ENCODE assay signal across 17 cellular contexts in genomic region chr22:19705181-19705934, GRCh38. TPM values are rescaled to one million over a fixed set of nuclear protein-coding genes. Genes with fewer than 3 reads are reported as not detected.
A peak's percentile ranks its signal among the peaks of the same experiment; 100 is the strongest.
DNase-seq lines count a peak whose midpoint lies in the region; ATAC-seq, FAIRE-seq and TF ChIP-seq lines count a peak whose summit lies in the region.
"Had no signal": no experiment of that assay in that cellular context is flagged by ENCODE, and none has a peak within 500 bp of the region (broad histone marks: within the 10 kb centered on the region; RNA-seq: fewer than 3 reads in every experiment).

No MANE protein-coding gene starts in this region.

- H3K9me3 ChIP-seq in K562 (replicated peaks; ENCODE audit: control insufficient read depth, insufficient read depth, low read depth, low read length) (no peaks in the 10 kb centered on the region), kidney (ENCODE audit: control insufficient read depth in 1 of 2, low read length in 2 of 2) (no peaks in the 10 kb centered on the region), aorta (ENCODE audit: control insufficient read depth, low read length) (no peaks in the 10 kb centered on the region)

- intact Hi-C loops in activated naive CD4-positive, alpha-beta T cell treated with anti-CD3 and anti-CD28 coated beads for 36 hours (cut with micrococcal nuclease), result no loop called here
- intact Hi-C loops in K562 (cut with micrococcal nuclease), result no loop called here
- intact Hi-C loops in kidney (cut with DNase I), result no loop called here
- intact Hi-C loops in aorta (cut with DNase I), result no loop called here

- H3K36me3 Mint-ChIP-seq in activated naive CD4-positive, alpha-beta T cell treated with anti-CD3 and anti-CD28 coated beads for 36 hours (ENCODE audit: low read depth), result no peaks in the 10 kb centered on the region
- H3K36me3 Mint-ChIP-seq: activated naive CD8-positive, alpha-beta T cell treated with anti-CD3 and anti-CD28 coated beads, Interleukin-2, amount 10 ng/mL, durations not matched to agents 7 days and 5 days; naive thymus-derived CD4-positive, alpha-beta T cell had no signal

- POLR2A ChIA-PET in K562 (lab: Yijun Ruan, JAX), result interaction anchor here (0.6 to 3.2 kb wide), 9 partner anchors 10 to 777 kb away, joined by 3 to 17 read pairs (median 5); no protein-coding TSS in a partner anchor

- peak; percentile 4 for DNase-seq in activated naive CD4-positive, alpha-beta T cell treated with anti-CD3 and anti-CD28 coated beads for 36 hours
- no peak for DNase-seq in activated naive CD4-positive, alpha-beta T cell (lab: John Stamatoyannopoulos, UW)
- DNase-seq in K562 (ENCODE audit: extremely low read depth in 1 of 4, low spot score in 3 of 4), result peak in 3 of 4 experiments; percentile 43 to 59 (median 47)
- peak; percentile 41 for DNase-seq in kidney
- DNase-seq in ureter (ENCODE audit: low spot score), result peak; percentile 37
- DNase-seq in NCI-H187 treated with DMSO at 0.1 percent for 48 hours (lab: John Stamatoyannopoulos, UW), result no peak
- DNase-seq in aorta, result no peak
- DNase-seq in NOMO-1 treated with DMSO at 0.1 percent for 48 hours (lab: John Stamatoyannopoulos, UW; ENCODE audit: unreplicated experiment), result no peak
- DNase-seq: activated naive CD8-positive, alpha-beta T cell treated with anti-CD3 and anti-CD28 coated beads, Interleukin-2, amount 10 ng/mL, durations not matched to agents 7 days and 5 days; naive thymus-derived CD4-positive, alpha-beta T cell; NCI-H1436; stimulated activated CD8-positive, alpha-beta memory T cell treated with anti-CD3 and anti-CD28 coated beads, Interleukin-4, amount 100 ng/mL, for 48 hours; trophoblast cell had no signal

- no peaks in the 10 kb centered on the region for H3K9me3 Mint-ChIP-seq in activated naive CD4-positive, alpha-beta T cell treated with anti-CD3 and anti-CD28 coated beads for 36 hours
- H3K9me3 Mint-ChIP-seq: activated naive CD8-positive, alpha-beta T cell treated with anti-CD3 and anti-CD28 coated beads, Interleukin-2, amount 10 ng/mL, durations not matched to agents 7 days and 5 days; central memory CD8-positive, alpha-beta T cell; T-helper 1 cell treated with Interleukin-12 subunit alpha and Interleukin-12 subunit beta and Interleukin-4 antibody, amounts not matched to agents 30 μg/mL and 1 μg/mL, for 36 hours had no signal

- H3K27ac ChIP-seq in K562 (ENCODE audit: extremely low read depth, low read depth, low read length) (no peak overlapping the region), kidney (ENCODE audit: low read depth in 2 of 2, low read length in 2 of 2) (no peak overlapping the region), aorta (ENCODE audit: low read depth in 1 of 2, low read length in 2 of 2) (no peak overlapping the region)

- CTCF ChIA-PET in activated naive CD4-positive, alpha-beta T cell treated with anti-CD3 and anti-CD28 coated beads for 36 hours (lab: Charles Lee), result no interaction called here
- CTCF ChIA-PET in K562 (lab: Yijun Ruan, JAX; ENCODE audit: low intra/inter-chr PET ratio), result no interaction called here

- no TSS peak for BruUV-seq in K562 (replicated peaks; lab: Mats Ljungman, UMichigan)

- TF ChIP-seq EP300 in K562 (IDR thresholded peaks at IDR 0.05; ENCODE audit: low read length), result no peak

- no peak overlapping the region for H3K4me3 ChIP-seq in K562
- no peak overlapping the region for H3K4me3 ChIP-seq in kidney (ENCODE audit: low read length in 2 of 2)
- H3K4me3 ChIP-seq in aorta (ENCODE audit: low read length in 2 of 2), result no peak overlapping the region

- 12% methylated on average over 14 of the region's 14 CpGs for WGBS in K562 (ENCODE audit: insufficient coverage, low coverage, missing lambda C conversion rate)
- 81 to 84% methylated on average over 14 of the region's 14 CpGs for WGBS in aorta, 2 donors

- H3K79me2 ChIP-seq in K562 (ENCODE audit: control insufficient read depth, insufficient read depth, low read length), result no peaks in the 10 kb centered on the region

- no peak overlapping the region for H3K27ac Mint-ChIP-seq in activated naive CD4-positive, alpha-beta T cell treated with anti-CD3 and anti-CD28 coated beads for 36 hours
- H3K27ac Mint-ChIP-seq: activated naive CD8-positive, alpha-beta T cell treated with anti-CD3 and anti-CD28 coated beads, Interleukin-2, amount 10 ng/mL, durations not matched to agents 7 days and 5 days; naive thymus-derived CD4-positive, alpha-beta T cell; T-helper 1 cell treated with Interleukin-12 subunit alpha and Interleukin-12 subunit beta and Interleukin-4 antibody, amounts not matched to agents 30 μg/mL and 1 μg/mL, for 36 hours had no signal

- FAIRE-seq in K562 (lab: Jason Lieb, UNC), result no peak
- FAIRE-seq in kidney (lab: Jason Lieb, UNC), result no peak
- FAIRE-seq: endothelial cell of umbilical vein had no signal

- no peaks in the 10 kb centered on the region for H3K4me1 Mint-ChIP-seq in activated naive CD4-positive, alpha-beta T cell treated with anti-CD3 and anti-CD28 coated beads for 36 hours (ENCODE audit: low read depth)
- H3K4me1 Mint-ChIP-seq: activated naive CD8-positive, alpha-beta T cell treated with anti-CD3 and anti-CD28 coated beads, Interleukin-2, amount 10 ng/mL, durations not matched to agents 7 days and 5 days; central memory CD8-positive, alpha-beta T cell; naive thymus-derived CD4-positive, alpha-beta T cell had no signal

- peak in 1 of 2 experiments; percentile 37; a peak in 2 of 4 replicates for TF ChIP-seq RAD21 in K562 (CRISPR knock-in tag; conservative IDR thresholded peaks at IDR 0.05 in 1 of 2, IDR thresholded peaks at IDR 0.05 in 1 of 2)

- ATAC-seq in K562, result peak; percentile 20
- ATAC-seq in aorta (ENCODE audit: low FRiP score), result no peak
- ATAC-seq: naive thymus-derived CD4-positive, alpha-beta T cell had no signal

- H2AFZ ChIP-seq in K562 (ENCODE audit: low read depth, low read length), result no peak overlapping the region

- H3K36me3 ChIP-seq in K562 (ENCODE audit: control insufficient read depth, insufficient read depth, low read length), result no peaks in the 10 kb centered on the region
- no peaks in the 10 kb centered on the region for H3K36me3 ChIP-seq in kidney (ENCODE audit: control insufficient read depth in 1 of 2, insufficient read depth in 2 of 2, low read length in 2 of 2)
- H3K36me3 ChIP-seq in aorta (ENCODE audit: control insufficient read depth in 1 of 2, insufficient read depth in 2 of 2, low read length in 1 of 2), result no peaks in the 10 kb centered on the region

- peaks cover 13% of the 10 kb centered on the region for H3K9me1 ChIP-seq in K562 (ENCODE audit: control insufficient read depth, insufficient read depth, low read length)

- no peak for TF ChIP-seq POLR2A in K562 (conservative IDR thresholded peaks at IDR 0.05)

- H3K4me1 ChIP-seq in K562 (replicated peaks in 1 of 2; ENCODE audit: control insufficient read depth in 2 of 2, insufficient read depth in 2 of 2, low read length in 2 of 2) (peaks cover 3 to 36% of the 10 kb centered on the region in 2 experiments; a peak in 3 of 5 replicates), kidney (ENCODE audit: control insufficient read depth in 1 of 2, insufficient read depth in 1 of 2, low read depth in 1 of 2, low read length in 2 of 2) (no peaks in the 10 kb centered on the region), aorta (ENCODE audit: control insufficient read depth in 1 of 2, insufficient read depth in 2 of 2, low read length in 2 of 2) (no peaks in the 10 kb centered on the region)

- in situ Hi-C loops in K562 (cut with MboI), result no loop called here

- peaks cover 39% of the 10 kb centered on the region; the same call in 1 of the 2 replicates for H4K20me1 ChIP-seq in K562 (replicated peaks; ENCODE audit: control insufficient read depth, insufficient read depth, low read length)

- no peak overlapping the region for H3K4me2 ChIP-seq in K562 (ENCODE audit: insufficient read depth, low read length)

- H3K27me3 ChIP-seq in K562 (ENCODE audit: control insufficient read depth in 2 of 2, insufficient read depth in 2 of 2, low read length in 2 of 2), result peaks cover 59 to 81% of the 10 kb centered on the region in 2 experiments
- H3K27me3 ChIP-seq in aorta (ENCODE audit: control insufficient read depth in 1 of 2, insufficient read depth in 2 of 2, low read length in 1 of 2), result no peaks in the 10 kb centered on the region

- no peaks in the 10 kb centered on the region for H3K27me3 Mint-ChIP-seq in activated naive CD4-positive, alpha-beta T cell treated with anti-CD3 and anti-CD28 coated beads for 36 hours (ENCODE audit: low read depth)

- H3K9ac ChIP-seq in K562 (ENCODE audit: insufficient read depth in 1 of 2, low read depth in 2 of 2, low read length in 2 of 2) (peak overlapping the region in 1 of 2 experiments; percentile 67; a peak in 1 of 4 replicates), kidney (ENCODE audit: low read length in 2 of 2) (no peak overlapping the region)

- H3K4me3 Mint-ChIP-seq in activated naive CD4-positive, alpha-beta T cell treated with anti-CD3 and anti-CD28 coated beads for 36 hours, result no peak overlapping the region
- H3K4me3 Mint-ChIP-seq: activated naive CD8-positive, alpha-beta T cell treated with anti-CD3 and anti-CD28 coated beads, Interleukin-2, amount 10 ng/mL, durations not matched to agents 7 days and 5 days; central memory CD8-positive, alpha-beta T cell; naive thymus-derived CD4-positive, alpha-beta T cell; T-helper 1 cell treated with Interleukin-12 subunit alpha and Interleukin-12 subunit beta and Interleukin-4 antibody, amounts not matched to agents 30 μg/mL and 1 μg/mL, for 36 hours had no signal

- TF ChIP-seq CTCF in K562 (IDR thresholded peaks at IDR 0.05 in 2 of 3, conservative IDR thresholded peaks at IDR 0.05 in 1 of 3; ENCODE audit: insufficient read depth in 2 of 3, low read depth in 1 of 3, low read length in 3 of 3), result peak; percentile 53 to 75 (median 65)
- TF ChIP-seq CTCF in kidney (IDR thresholded peaks at IDR 0.05; ENCODE audit: borderline replicate concordance, extremely low read depth, insufficient read depth), result no peak

RNA-seq across cellular contexts. Expression of gene SEPTIN5, which starts 8.9 kb away (rescaled TPM):
- under 1 TPM; 0.47 to 0.81 TPM for total RNA-seq in activated naive CD4-positive, alpha-beta T cell treated with anti-CD3 and anti-CD28 coated beads for 36 hours
- total RNA-seq in K562 (2011; cell fraction: chromatin; rRNA removed; ENCODE audit: low replicate concordance), result 625 and 1,610 TPM in 2 replicates
- 538 and 650 TPM in 2 replicates for total RNA-seq in K562 (2011; cell fraction: nucleolus; rRNA removed)
- total RNA-seq in K562 (2011; cell fraction: nucleoplasm; rRNA removed), result 407 and 495 TPM in 2 replicates
- total RNA-seq in K562 (2014; rRNA removed) (116 and 125 TPM in 2 replicates), K562 (2014; rRNA removed; fragmentation: Illumina TruSeq; extraction: Trizol) (92.5 and 94.6 TPM in 2 replicates), K562 (2015; rRNA removed; fragmentation: Illumina TruSeq; extraction: Trizol) (28.1 and 34.9 TPM in 2 replicates), K562 (2021) (177 and 195 TPM in 2 replicates), kidney (10.4 TPM), ureter (26.7 TPM), aorta (10 to 100 TPM; 32.5 to 41.5 TPM)
- polyA plus RNA-seq in K562 (2011; rRNA removed) (119 and 238 TPM in 2 replicates), K562 (2014; fragmentation: Illumina TruSeq; extraction: Trizol) (135 and 164 TPM in 2 replicates), K562 (2014; fragmentation: Nextera tagmentation; extraction: Ambion mirVana) (1 to 10 TPM in 1 of 2 experiments, under 1 TPM in 1; 0.03 to 1.9 TPM), K562 (2014; rRNA removed) (129 and 135 TPM in 2 replicates), kidney (ENCODE audit: insufficient read depth, low read depth, low replicate concordance) (13.0 TPM), aorta (10 to 100 TPM; 26.9 to 63.3 TPM)
- 143 and 156 TPM in 2 replicates for polyA plus RNA-seq in K562 (2011; cell fraction: cytosol; rRNA removed)
- 671 and 957 TPM in 2 replicates for polyA plus RNA-seq in K562 (2011; cell fraction: nucleus; rRNA removed)
- 122 and 123 TPM in 2 replicates for polyA plus RNA-seq in K562 (2012)
- 306 and 458 TPM in 2 replicates for polyA minus RNA-seq in K562 (2011; rRNA and poly(A)+ RNA removed)
- 83.2 and 205 TPM in 2 replicates for polyA minus RNA-seq in K562 (2011; cell fraction: cytosol; rRNA and poly(A)+ RNA removed)
- 284 and 666 TPM in 2 replicates for polyA minus RNA-seq in K562 (2011; cell fraction: nucleus; rRNA and poly(A)+ RNA removed)
- total RNA-seq: activated naive CD8-positive, alpha-beta T cell treated with anti-CD3 and anti-CD28 coated beads, Interleukin-2, amount 10 ng/mL, durations not matched to agents 7 days and 5 days had no signal

RNA-seq across cellular contexts. Expression of gene GP1BB, which starts 18.0 kb away (rescaled TPM):
- not detected for total RNA-seq in activated naive CD4-positive, alpha-beta T cell treated with anti-CD3 and anti-CD28 coated beads for 36 hours
- 12.5 and 89.3 TPM in 2 replicates for total RNA-seq in K562 (2011; cell fraction: chromatin; rRNA removed; ENCODE audit: low replicate concordance)
- 145 and 149 TPM in 2 replicates for total RNA-seq in K562 (2011; cell fraction: nucleolus; rRNA removed)
- 44.7 and 52.3 TPM in 2 replicates for total RNA-seq in K562 (2011; cell fraction: nucleoplasm; rRNA removed)
- total RNA-seq in K562 (2014; rRNA removed) (85.2 and 90.0 TPM in 2 replicates), K562 (2014; rRNA removed; fragmentation: Illumina TruSeq; extraction: Trizol) (2.1 and 2.8 TPM in 2 replicates), K562 (2015; rRNA removed; fragmentation: Illumina TruSeq; extraction: Trizol) (1.6 and 5.2 TPM in 2 replicates), K562 (2021) (139 and 162 TPM in 2 replicates), kidney (1.9 TPM), ureter (2.1 TPM), aorta (1 to 10 TPM in 1 of 2 donors, not detected in 1; 3.6 TPM)
- polyA plus RNA-seq in K562 (2011; rRNA removed) (9.2 and 33.6 TPM in 2 replicates), K562 (2014; fragmentation: Illumina TruSeq; extraction: Trizol) (1.6 and 15.2 TPM in 2 replicates), K562 (2014; fragmentation: Nextera tagmentation; extraction: Ambion mirVana) (1 to 10 TPM in 1 of 2 experiments, under 1 TPM in 1; 0.69 to 1.1 TPM), K562 (2014; rRNA removed) (110 and 150 TPM in 2 replicates), kidney (ENCODE audit: insufficient read depth, low read depth, low replicate concordance) (4.1 TPM), aorta (10 to 100 TPM in 1 of 2 donors, 1 to 10 TPM in 1; 8.1 to 29.7 TPM)
- polyA plus RNA-seq in K562 (2011; cell fraction: cytosol; rRNA removed), result 60.0 and 286 TPM in 2 replicates
- 103 and 165 TPM in 2 replicates for polyA plus RNA-seq in K562 (2011; cell fraction: nucleus; rRNA removed)
- 49.9 and 97.0 TPM in 2 replicates for polyA plus RNA-seq in K562 (2012)
- polyA minus RNA-seq in K562 (2011; rRNA and poly(A)+ RNA removed), result 2.4 and 2.8 TPM in 2 replicates
- 43.2 and 113 TPM in 2 replicates for polyA minus RNA-seq in K562 (2011; cell fraction: cytosol; rRNA and poly(A)+ RNA removed)
- 19.4 and 37.3 TPM in 2 replicates for polyA minus RNA-seq in K562 (2011; cell fraction: nucleus; rRNA and poly(A)+ RNA removed)
- total RNA-seq: activated naive CD8-positive, alpha-beta T cell treated with anti-CD3 and anti-CD28 coated beads, Interleukin-2, amount 10 ng/mL, durations not matched to agents 7 days and 5 days; renal cortical epithelial cell had no signal
- polyA plus RNA-seq: naive thymus-derived CD4-positive, alpha-beta T cell had no signal

RNA-seq across cellular contexts. Expression of gene TBX1, which starts 55.2 kb away (rescaled TPM):
- not detected for total RNA-seq in activated naive CD4-positive, alpha-beta T cell treated with anti-CD3 and anti-CD28 coated beads for 36 hours
- 31.9 and 90.7 TPM in 2 replicates for total RNA-seq in K562 (2011; cell fraction: chromatin; rRNA removed; ENCODE audit: low replicate concordance)
- total RNA-seq in K562 (2011; cell fraction: nucleolus; rRNA removed), result 41.9 and 52.4 TPM in 2 replicates
- 40.6 and 47.0 TPM in 2 replicates for total RNA-seq in K562 (2011; cell fraction: nucleoplasm; rRNA removed)
- 8.9 and 14.0 TPM in 2 replicates for total RNA-seq in K562 (2014; rRNA removed)
- 2.1 and 2.6 TPM in 2 replicates for total RNA-seq in K562 (2014; rRNA removed; fragmentation: Illumina TruSeq; extraction: Trizol)
- total RNA-seq in K562 (2015; rRNA removed; fragmentation: Illumina TruSeq; extraction: Trizol), result 3.5 and 3.9 TPM in 2 replicates
- 34.2 and 35.0 TPM in 2 replicates for total RNA-seq in K562 (2021)
- 2.5 and 9.5 TPM in 2 replicates for polyA plus RNA-seq in K562 (2011; rRNA removed)
- 5.8 and 7.7 TPM in 2 replicates for polyA plus RNA-seq in K562 (2011; cell fraction: cytosol; rRNA removed)
- polyA plus RNA-seq in K562 (2011; cell fraction: nucleus; rRNA removed), result 55.1 and 87.1 TPM in 2 replicates
- polyA plus RNA-seq in K562 (2012), result 12.4 and 14.0 TPM in 2 replicates
- 8.0 and 12.8 TPM in 2 replicates for polyA plus RNA-seq in K562 (2014; fragmentation: Illumina TruSeq; extraction: Trizol)
- polyA plus RNA-seq in K562 (2014; fragmentation: Nextera tagmentation; extraction: Ambion mirVana), result under 1 TPM; 0.07 to 0.11 TPM
- 14.7 and 17.1 TPM in 2 replicates for polyA plus RNA-seq in K562 (2014; rRNA removed)
- 2.2 and 5.5 TPM in 2 replicates for polyA minus RNA-seq in K562 (2011; rRNA and poly(A)+ RNA removed)
- polyA minus RNA-seq in K562 (2011; cell fraction: cytosol; rRNA and poly(A)+ RNA removed), result 5.4 and 22.9 TPM in 2 replicates
- polyA minus RNA-seq in K562 (2011; cell fraction: nucleus; rRNA and poly(A)+ RNA removed), result 20.1 and 45.7 TPM in 2 replicates
- total RNA-seq in kidney, result 5.5 TPM
- polyA plus RNA-seq in kidney (ENCODE audit: insufficient read depth, low read depth, low replicate concordance), result 0.45 TPM
- total RNA-seq in ureter, result 13.0 TPM
- total RNA-seq in aorta, result 1 to 10 TPM; 2.3 to 5.6 TPM
- polyA plus RNA-seq in aorta, result 1 to 10 TPM; 1.1 to 7.8 TPM
- polyA plus RNA-seq: naive thymus-derived CD4-positive, alpha-beta T cell had no signal

Comparison
In these comparisons a context has a peak if more than half of its experiments do, and no peak if none do; other contexts are left out.
1. DNase-seq: peak in activated naive CD4-positive, alpha-beta T cell treated with anti-CD3 and anti-CD28 coated beads for 36 hours (single experiment), K562 (3 of 4), kidney (single experiment) and ureter (single experiment); none in activated naive CD4-positive, alpha-beta T cell (0 of 4), NCI-H187 treated with DMSO at 0.1 percent for 48 hours (single experiment), aorta (0 of 2) and NOMO-1 treated with DMSO at 0.1 percent for 48 hours (single experiment).